ENCODE assay signal across 8 cellular contexts in genomic region chr9:19379283-19379682, GRCh38. TPM values are rescaled to one million over a fixed set of nuclear protein-coding genes. Genes with fewer than 3 reads are reported as not detected.
DNase-seq lines count a peak whose midpoint lies in the region; ATAC-seq and TF ChIP-seq lines count a peak whose summit lies in the region.

No MANE protein-coding gene starts in this region.

- no peaks in the 10 kb centered on the region for H3K9me3 Mint-ChIP-seq in T-helper 2 cell treated with Interferon-gamma antibody and Interleukin-4, amounts not matched to agents 5 μg/mL and 100 μg/mL, for 36 hours
- H3K9me3 Mint-ChIP-seq in activated naive CD8-positive, alpha-beta T cell treated with anti-CD3 and anti-CD28 coated beads for 36 hours, result no peaks in the 10 kb centered on the region

- intact Hi-C loops in testis (cut with DNase I; ENCODE audit: low total_unique reads), result loop anchor here (5.0 kb wide), 1 partner anchor 147 kb away; the partner anchor contains the start of gene DENND4C

- H3K36me3 ChIP-seq in kidney epithelial cell (ENCODE audit: control insufficient read depth, insufficient read depth, low read length) (peaks cover 2% of the 10 kb centered on the region), testis (ENCODE audit: low read depth, missing control alignments) (no peaks in the 10 kb centered on the region)

- H3K4me1 Mint-ChIP-seq in T-helper 2 cell treated with Interferon-gamma antibody and Interleukin-4, amounts not matched to agents 5 μg/mL and 100 μg/mL, for 36 hours (ENCODE audit: low read depth), result peaks cover 36% of the 10 kb centered on the region
- H3K4me1 Mint-ChIP-seq in activated naive CD8-positive, alpha-beta T cell treated with anti-CD3 and anti-CD28 coated beads for 36 hours, result peaks cover 40% of the 10 kb centered on the region

- no peak for DNase-seq in T-helper 2 cell treated with Interferon-gamma antibody and Interleukin-4, amounts not matched to agents 5 μg/mL and 100 μg/mL, for 36 hours (ENCODE audit: low spot score)
- DNase-seq in T-helper 2 cell, result no peak
- DNase-seq in activated naive CD8-positive, alpha-beta T cell treated with anti-CD3 and anti-CD28 coated beads for 36 hours, result no peak
- DNase-seq in kidney epithelial cell (ENCODE audit: low read depth), result no peak
- DNase-seq in testis, result no peak
- DNase-seq in AG08396 (ENCODE audit: low spot score), result no peak
- DNase-seq in stimulated activated CD4-positive, alpha-beta T cell treated with anti-CD3 and anti-CD28 coated beads, Interleukin-2, amount 100 ng/mL, for 24 hours, result no peak

- peaks cover 15% of the 10 kb centered on the region for H3K4me1 ChIP-seq in testis

- peak overlapping the region; percentile 92 for H3K4me3 Mint-ChIP-seq in T-helper 2 cell treated with Interferon-gamma antibody and Interleukin-4, amounts not matched to agents 5 μg/mL and 100 μg/mL, for 36 hours
- H3K4me3 Mint-ChIP-seq in activated naive CD8-positive, alpha-beta T cell treated with anti-CD3 and anti-CD28 coated beads for 36 hours, result peak overlapping the region; percentile 99

- TF ChIP-seq CTCF in kidney epithelial cell (IDR thresholded peaks at IDR 0.05; ENCODE audit: insufficient read depth, low read length, poor library complexity, severe bottlenecking) (no peak), testis (IDR thresholded peaks at IDR 0.05) (no peak)

- H3K9me3 ChIP-seq in testis, result no peaks in the 10 kb centered on the region

- TF ChIP-seq POLR2A in testis (IDR thresholded peaks at IDR 0.05), result no peak

- H3K4me3 ChIP-seq in kidney epithelial cell (ENCODE audit: low read depth, low read length) (peak overlapping the region; percentile 80), testis (peak overlapping the region; percentile 70 to 83)

- H3K27ac ChIP-seq in testis, result peak overlapping the region; percentile 87 to 93

- peaks cover 60% of the 10 kb centered on the region for H3K36me3 Mint-ChIP-seq in T-helper 2 cell treated with Interferon-gamma antibody and Interleukin-4, amounts not matched to agents 5 μg/mL and 100 μg/mL, for 36 hours (ENCODE audit: low read depth)
- H3K36me3 Mint-ChIP-seq in activated naive CD8-positive, alpha-beta T cell treated with anti-CD3 and anti-CD28 coated beads for 36 hours, result peaks cover 62% of the 10 kb centered on the region

- no peaks in the 10 kb centered on the region for H3K27me3 Mint-ChIP-seq in T-helper 2 cell treated with Interferon-gamma antibody and Interleukin-4, amounts not matched to agents 5 μg/mL and 100 μg/mL, for 36 hours (ENCODE audit: low read depth)
- peaks cover 9% of the 10 kb centered on the region for H3K27me3 Mint-ChIP-seq in activated naive CD8-positive, alpha-beta T cell treated with anti-CD3 and anti-CD28 coated beads for 36 hours

- no peak for ATAC-seq in HG03354 (IDR thresholded peaks at IDR 0.05; ENCODE audit: poor library complexity, severe bottlenecking, unreplicated experiment)

- WGBS in testis, 2 donors, result 6 to 7% methylated on average over 12 of the region's 12 CpGs

- H3K27me3 ChIP-seq in kidney epithelial cell (ENCODE audit: control insufficient read depth, insufficient read depth, low read length) (no peaks in the 10 kb centered on the region), testis (no peaks in the 10 kb centered on the region)

- H3K27ac Mint-ChIP-seq in T-helper 2 cell treated with Interferon-gamma antibody and Interleukin-4, amounts not matched to agents 5 μg/mL and 100 μg/mL, for 36 hours, result peak overlapping the region; percentile 98
- peak overlapping the region; percentile 100 for H3K27ac Mint-ChIP-seq in activated naive CD8-positive, alpha-beta T cell treated with anti-CD3 and anti-CD28 coated beads for 36 hours

RNA-seq across cellular contexts. Expression of gene RPS6, which starts 0.8 kb away (rescaled TPM):
- total RNA-seq in activated naive CD8-positive, alpha-beta T cell treated with anti-CD3 and anti-CD28 coated beads for 36 hours, result 1,000 to 10,000 TPM; 3,255 to 3,378 TPM
- total RNA-seq in kidney epithelial cell, result 2,289 and 2,366 TPM in 2 replicates
- 100 to 1,000 TPM; 581 to 654 TPM for total RNA-seq in testis
- 1,222 TPM for polyA plus RNA-seq in testis (ENCODE audit: insufficient read depth, low read depth, low replicate concordance)

RNA-seq across cellular contexts. Expression of gene ACER2, which starts 29.5 kb away (rescaled TPM):
- total RNA-seq in activated naive CD8-positive, alpha-beta T cell treated with anti-CD3 and anti-CD28 coated beads for 36 hours, result 1 to 10 TPM; 1.3 to 1.5 TPM
- total RNA-seq in kidney epithelial cell (7.7 and 10.8 TPM in 2 replicates), testis (1 to 10 TPM; 4.4 to 5.5 TPM)
- 3.8 TPM for polyA plus RNA-seq in testis (ENCODE audit: insufficient read depth, low read depth, low replicate concordance)
